Comparison of ENCODE assay signal across 1 cellular context in genomic region chr6:1317302-1317815, GRCh38.
TF ChIP-seq lines count a peak whose summit lies in the region.

No MANE protein-coding gene starts in this region.

TF ChIP-seq in HepG2, 621 proteins besides CTCF, POLR2A, EP300 and RAD21 (continued from another document):
- TF ChIP-seq ZNF615 (CRISPR knock-in tag; IDR thresholded peaks at IDR 0.05; ENCODE audit: borderline replicate concordance), result no peak
- TF ChIP-seq AGO1 (IDR thresholded peaks at IDR 0.05; ENCODE audit: low read depth, low read length, poor library complexity, severe bottlenecking), result peak; percentile 82
- TF ChIP-seq ZNF546 (CRISPR knock-in tag; conservative IDR thresholded peaks at IDR 0.05), result no peak
- no peak for TF ChIP-seq REXO4 (CRISPR knock-in tag; IDR thresholded peaks at IDR 0.05; ENCODE audit: borderline replicate concordance)
- no peak for TF ChIP-seq ZNF766 (CRISPR knock-in tag; IDR thresholded peaks at IDR 0.05; ENCODE audit: borderline replicate concordance)
- peak; percentile 96; the same call in 1 of the 2 replicates for TF ChIP-seq ZBTB4 (CRISPR knock-in tag; IDR thresholded peaks at IDR 0.05; ENCODE audit: borderline replicate concordance)
- no peak for TF ChIP-seq IRF2 (CRISPR knock-in tag; IDR thresholded peaks at IDR 0.05)
- no peak for TF ChIP-seq NCOA5 (CRISPR knock-in tag; IDR thresholded peaks at IDR 0.05)
- TF ChIP-seq HIC2 (CRISPR knock-in tag; IDR thresholded peaks at IDR 0.05; ENCODE audit: low read depth), result peak; percentile 77
- TF ChIP-seq PHF8 (CRISPR knock-in tag; IDR thresholded peaks at IDR 0.05), result no peak
- TF ChIP-seq BCL6 (CRISPR knock-in tag; IDR thresholded peaks at IDR 0.05), result peak; percentile 62; the same call in 1 of the 2 replicates
- no peak for TF ChIP-seq ZNF180 (CRISPR knock-in tag; IDR thresholded peaks at IDR 0.05; ENCODE audit: borderline replicate concordance, low read depth)
- TF ChIP-seq NCOA2 (CRISPR knock-in tag; IDR thresholded peaks at IDR 0.05), result peak; percentile 17; the same call in 1 of the 2 replicates
TF ChIP-seq in HepG2: peak in this region for 104.
